33 cellular contexts compared by ENCODE assay signal in genomic region chr6:39476670-39477069, GRCh38.
"Had no signal": no experiment of that assay in that cellular context is flagged by ENCODE, and none has a peak within 500 bp of the region (broad histone marks: within the 10 kb centered on the region; RNA-seq: fewer than 3 reads in every experiment).

No MANE protein-coding gene starts in this region.

- FAIRE-seq: astrocyte, TTC549 had no signal

- DNase-seq: activated B cell treated with CpG ODN at 0.5 μM for 24 hours; activated CD4-positive, alpha-beta memory T cell treated with anti-CD3 and anti-CD28 coated beads for 36 hours; activated CD4-positive, alpha-beta T cell treated with anti-CD3 and anti-CD28 coated beads for 4 hours; activated CD4-positive, alpha-beta T cell treated with anti-CD3 and anti-CD28 coated beads, Interleukin-2, amount 50 U/mL, for 1 hour; activated CD4-positive, alpha-beta T cell treated with anti-CD3 and anti-CD28 coated beads, Interleukin-2, amount 50 U/mL, for 4 hours; activated CD4-positive, CD25-positive, alpha-beta regulatory T cell treated with anti-CD3 and anti-CD28 coated beads, Interleukin-2, amount 50 U/mL, for 72 hours; activated CD8-positive, alpha-beta memory T cell treated with anti-CD3 and anti-CD28 coated beads, Interleukin-2, amount 50 U/mL, for 4 hours; activated CD8-positive, alpha-beta T cell treated with anti-CD3 and anti-CD28 coated beads for 36 hours; activated effector memory CD4-positive, alpha-beta T cell treated with anti-CD3 and anti-CD28 coated beads, Interleukin-2, amount 50 U/mL, for 16 hours; activated gamma-delta T cell treated with Interleukin-2 at 50 U/mL for 16 hours; activated naive CD4-positive, alpha-beta T cell; activated naive CD4-positive, alpha-beta T cell treated with anti-CD3 and anti-CD28 coated beads for 36 hours; activated naive CD4-positive, alpha-beta T cell treated with anti-CD3 and anti-CD28 coated beads, Interleukin-2, amount 50 U/mL, for 16 hours; activated naive CD8-positive, alpha-beta T cell treated with anti-CD3 and anti-CD28 coated beads for 36 hours; activated T-cell treated with anti-CD3 and anti-CD28 coated beads for 4 hours; activated T-cell treated with anti-CD3 and anti-CD28 coated beads, Interleukin-2, amount 50 U/mL, for 1 hour; activated T-cell treated with anti-CD3 and anti-CD28 coated beads, Interleukin-2, amount 50 U/mL, for 4 hours; activated T-cell treated with anti-CD3 and anti-CD28 coated beads, Interleukin-2, amount 50 U/mL, for 72 hours; adrenal gland; amniotic stem cell; aorta; body of pancreas; brain microvascular endothelial cell; central memory CD4-positive, alpha-beta T cell; T-helper 1 cell; T-helper 2 cell; T-helper 9 cell had no signal

- H3K36me3 ChIP-seq: adrenal gland, brain microvascular endothelial cell, breast epithelium had no signal

- H3K4me1 ChIP-seq: adrenal gland, body of pancreas, breast epithelium had no signal

- H3K9me3 ChIP-seq: adrenal gland, body of pancreas, breast epithelium had no signal

- H3K4me3 ChIP-seq: adrenal gland, body of pancreas, breast epithelium had no signal

- H3K27ac ChIP-seq: adrenal gland, body of pancreas, brain microvascular endothelial cell, breast epithelium, VCaP had no signal

- H3K27me3 ChIP-seq: adrenal gland, body of pancreas, brain microvascular endothelial cell, breast epithelium had no signal

- ATAC-seq: activated CD8-positive, alpha-beta T cell treated with anti-CD3 and anti-CD28 coated beads for 36 hours; activated naive CD4-positive, alpha-beta T cell treated with anti-CD3 and anti-CD28 coated beads, Interleukin-2, amount 50 U/mL, for 72 hours; activated T-cell treated with anti-CD3 and anti-CD28 coated beads, Interleukin-2, amount 50 U/mL, for 4 hours; activated T-cell treated with anti-CD3 and anti-CD28 coated beads, Interleukin-2, amount 50 U/mL, for 72 hours; activated T-helper 17 cell treated with anti-CD3 and anti-CD28 coated beads, Interleukin-2, amount 50 U/mL, for 72 hours; body of pancreas had no signal
